In the genomic region with DNA sequence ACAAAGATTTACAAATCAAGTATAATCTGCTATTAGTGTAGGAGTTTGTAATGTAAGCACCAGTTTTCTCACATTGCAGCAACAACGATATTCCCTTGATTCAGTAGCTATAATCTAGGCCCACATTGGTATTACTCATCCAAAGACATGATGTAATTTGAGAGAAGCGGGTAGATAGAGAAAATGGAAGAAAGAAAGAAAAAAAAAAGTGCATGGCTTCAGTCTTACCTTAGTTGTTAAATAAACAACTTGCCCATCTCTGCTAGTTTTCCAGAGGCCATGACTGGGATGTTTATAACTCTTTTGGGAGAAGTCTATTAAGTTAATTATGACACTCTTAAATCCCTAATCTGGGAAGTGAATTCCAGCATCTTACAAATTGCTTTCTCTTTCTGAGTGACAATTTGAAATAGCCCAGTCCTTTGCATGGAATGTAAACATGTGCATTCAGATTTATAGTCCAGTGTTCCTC, we compare ENCODE assay signal across 10 cellular contexts. TPM values are rescaled to one million over a fixed set of nuclear protein-coding genes. Genes with fewer than 3 reads are reported as not detected.
DNase-seq lines count a peak whose midpoint lies in the region; ATAC-seq and TF ChIP-seq lines count a peak whose summit lies in the region.
"Had no signal": no experiment of that assay in that cellular context is flagged by ENCODE, and none has a peak within 500 bp of the region (broad histone marks: within the 10 kb centered on the region; RNA-seq: fewer than 3 reads in every experiment).

No MANE protein-coding gene starts in this region.

- H3K4me1 Mint-ChIP-seq in activated CD8-positive, alpha-beta memory T cell treated with anti-CD3 and anti-CD28 coated beads, Interleukin-2, amount 10 ng/mL, durations not matched to agents 7 days and 5 days: peaks cover 50% of the 10 kb centered on the region
- H3K4me1 Mint-ChIP-seq in chondrocyte (ENCODE audit: low read depth): peaks cover 26% of the 10 kb centered on the region

- peak overlapping the region; percentile 98 for H3K4me3 Mint-ChIP-seq in activated CD8-positive, alpha-beta memory T cell treated with anti-CD3 and anti-CD28 coated beads, Interleukin-2, amount 10 ng/mL, durations not matched to agents 7 days and 5 days
- H3K4me3 Mint-ChIP-seq in chondrocyte (ENCODE audit: unreplicated experiment): no peak overlapping the region

- no peaks in the 10 kb centered on the region for H3K9me3 ChIP-seq in Panc1 (ENCODE audit: control insufficient read depth, insufficient read depth, low read depth, low read length)
- H3K9me3 ChIP-seq: ovary had no signal

- TF ChIP-seq CTCF in Panc1 (IDR thresholded peaks at IDR 0.05) (no peak), chondrocyte (IDR thresholded peaks at IDR 0.05) (no peak)

- POLR2A ChIA-PET in Panc1 (lab: Charles Lee): no interaction called here

- H3K4me3 ChIP-seq in Panc1 (ENCODE audit: low read depth in 2 of 2, low read length in 2 of 2): peak overlapping the region; percentile 3 to 11; a peak in 3 of 4 replicates
- H3K4me3 ChIP-seq: ovary had no signal

- H3K4me1 ChIP-seq in Panc1 (ENCODE audit: control insufficient read depth, insufficient read depth, low read length): peaks cover 36% of the 10 kb centered on the region

- H3K9me3 Mint-ChIP-seq in activated CD8-positive, alpha-beta memory T cell treated with anti-CD3 and anti-CD28 coated beads, Interleukin-2, amount 10 ng/mL, durations not matched to agents 7 days and 5 days (ENCODE audit: low read depth): no peaks in the 10 kb centered on the region
- no peaks in the 10 kb centered on the region for H3K9me3 Mint-ChIP-seq in chondrocyte (ENCODE audit: low read depth)

- ATAC-seq in activated CD8-positive, alpha-beta memory T cell treated with anti-CD3 and anti-CD28 coated beads, Interleukin-2, amount 10 ng/mL, durations not matched to agents 7 days and 5 days: no peak
- ATAC-seq in Panc1 (no peak), HG02623 (IDR thresholded peaks at IDR 0.05; ENCODE audit: unreplicated experiment) (no peak)

- H3K27me3 ChIP-seq in Panc1 (ENCODE audit: control insufficient read depth, insufficient read depth, low read length): no peaks in the 10 kb centered on the region
- H3K27me3 ChIP-seq: ovary had no signal

- CTCF ChIA-PET in activated CD8-positive, alpha-beta memory T cell treated with anti-CD3 and anti-CD28 coated beads, Interleukin-2, amount 10 ng/mL, durations not matched to agents 7 days and 5 days (lab: Charles Lee): interaction anchor here (0.7 to 0.9 kb wide), 2 partner anchors 23 to 30 kb away, joined by 3 read pairs; no protein-coding TSS in a partner anchor
- CTCF ChIA-PET in Panc1 (lab: Charles Lee): interaction anchor here (0.5 kb wide), 1 partner anchor 123 kb away, joined by 4 read pairs; no protein-coding TSS in a partner anchor

- H3K27ac Mint-ChIP-seq in activated CD8-positive, alpha-beta memory T cell treated with anti-CD3 and anti-CD28 coated beads, Interleukin-2, amount 10 ng/mL, durations not matched to agents 7 days and 5 days: peak overlapping the region; percentile 66
- H3K27ac Mint-ChIP-seq in chondrocyte (ENCODE audit: unreplicated experiment): peak overlapping the region; percentile 55

- no peaks in the 10 kb centered on the region for H3K27me3 Mint-ChIP-seq in activated CD8-positive, alpha-beta memory T cell treated with anti-CD3 and anti-CD28 coated beads, Interleukin-2, amount 10 ng/mL, durations not matched to agents 7 days and 5 days
- no peaks in the 10 kb centered on the region for H3K27me3 Mint-ChIP-seq in chondrocyte (ENCODE audit: low read depth)

- H3K36me3 ChIP-seq in Panc1 (ENCODE audit: control insufficient read depth, insufficient read depth, low read length): no peaks in the 10 kb centered on the region; the same call in 1 of the 2 replicates
- H3K36me3 ChIP-seq: ovary had no signal

- H3K27ac ChIP-seq in Panc1 (ENCODE audit: low read length): peak overlapping the region; percentile 99
- H3K27ac ChIP-seq: C4-2B, ovary had no signal

- peaks cover 43% of the 10 kb centered on the region for H3K36me3 Mint-ChIP-seq in activated CD8-positive, alpha-beta memory T cell treated with anti-CD3 and anti-CD28 coated beads, Interleukin-2, amount 10 ng/mL, durations not matched to agents 7 days and 5 days
- no peaks in the 10 kb centered on the region for H3K36me3 Mint-ChIP-seq in chondrocyte (ENCODE audit: low read depth)

- intact Hi-C loops in Panc1 (cut with micrococcal nuclease; ENCODE audit: unreplicated experiment): no loop called here

- in situ Hi-C loops in Panc1 (cut with HindIII; ENCODE audit: low pct_unique_long_range_greater_than_20kb, low sequenced_read_pairs): no loop called here

- BruUV-seq in Panc1 (replicated peaks; lab: Mats Ljungman, UMichigan): no TSS peak

- no peak for DNase-seq in activated CD8-positive, alpha-beta memory T cell treated with anti-CD3 and anti-CD28 coated beads, Interleukin-2, amount 10 ng/mL, durations not matched to agents 7 days and 5 days
- DNase-seq in activated CD8-positive, alpha-beta memory T cell treated with anti-CD3 and anti-CD28 coated beads for 24 hours: no peak
- DNase-seq in Panc1 (ENCODE audit: low read depth, low spot score) (no peak), chondrocyte (ENCODE audit: low spot score) (no peak), renal cortical epithelial cell (ENCODE audit: low read depth) (peak; percentile 41), SHP77 treated with DMSO at 0.1 percent for 48 hours (lab: John Stamatoyannopoulos, UW) (no peak), NCI-H2029 treated with DMSO at 0.1 percent for 48 hours (lab: John Stamatoyannopoulos, UW) (no peak)
- DNase-seq: ovary had no signal

RNA-seq across cellular contexts. Expression of gene MELK, which starts 2.8 kb away (rescaled TPM):
- 10 to 100 TPM; 69.6 to 80.4 TPM for total RNA-seq in activated CD8-positive, alpha-beta memory T cell treated with anti-CD3 and anti-CD28 coated beads, Interleukin-2, amount 10 ng/mL, durations not matched to agents 7 days and 5 days
- total RNA-seq in Panc1 (2021; ENCODE audit: unreplicated experiment) (112 TPM), chondrocyte (9.5 to 12.6 TPM (median 10.4 TPM) in 3 replicates), renal cortical epithelial cell (6.3 and 33.0 TPM in 2 replicates)
- 41.0 TPM for polyA plus RNA-seq in Panc1 (2012; ENCODE audit: insufficient read length)
